Comparison of ENCODE assay signal across 15 cellular contexts in the genomic region with DNA sequence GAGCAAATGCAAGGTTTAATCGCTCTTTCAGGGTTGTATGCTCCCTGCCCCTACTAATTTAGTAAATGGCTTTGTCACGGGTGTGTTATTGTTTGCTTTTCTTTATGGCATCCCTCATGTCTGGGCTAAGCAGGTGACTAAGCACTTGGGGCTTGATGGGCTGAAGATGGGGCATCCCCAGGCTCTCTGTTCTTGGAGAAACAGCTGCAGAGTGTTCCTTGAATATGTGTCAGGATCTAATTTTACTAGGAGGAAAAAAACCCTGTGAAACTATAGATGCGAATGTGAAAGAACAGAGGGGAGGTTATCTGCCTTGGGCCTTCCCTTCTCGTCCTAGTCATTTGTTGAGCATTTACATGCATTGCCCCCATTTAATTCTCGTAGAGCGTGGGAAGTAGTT.
DNase-seq lines count a peak whose midpoint lies in the region; ATAC-seq and FAIRE-seq lines count a peak whose summit lies in the region.
"Had no signal": no experiment of that assay in that cellular context is flagged by ENCODE, and none has a peak within 500 bp of the region (broad histone marks: within the 10 kb centered on the region; RNA-seq: fewer than 3 reads in every experiment).

No MANE protein-coding gene starts in this region.

- H4K8ac ChIP-seq in mesenchymal stem cell (ENCODE audit: low read length), result no peak overlapping the region

- no peak overlapping the region for H3K14ac ChIP-seq in mesenchymal stem cell (ENCODE audit: low read length in 2 of 2)

- no peaks in the 10 kb centered on the region for H3K27me3 Mint-ChIP-seq in activated naive CD4-positive, alpha-beta T cell treated with anti-CD3 and anti-CD28 coated beads for 36 hours (ENCODE audit: low read depth)
- no peaks in the 10 kb centered on the region for H3K27me3 Mint-ChIP-seq in T-helper 17 cell

- no peak overlapping the region for H2AK5ac ChIP-seq in mesenchymal stem cell (ENCODE audit: low read length, severe bottlenecking)

- H3K4me3 ChIP-seq in small intestine (ENCODE audit: low read depth in 1 of 2, low read length in 2 of 2) (no peak overlapping the region), mesenchymal stem cell (ENCODE audit: insufficient read depth in 1 of 2, low read depth in 1 of 2, low read length in 2 of 2) (no peak overlapping the region)

- H3K4me1 Mint-ChIP-seq in activated naive CD4-positive, alpha-beta T cell treated with anti-CD3 and anti-CD28 coated beads for 36 hours (ENCODE audit: low read depth), result peaks cover 26% of the 10 kb centered on the region
- peaks cover 36% of the 10 kb centered on the region for H3K4me1 Mint-ChIP-seq in T-helper 17 cell

- no peaks in the 10 kb centered on the region for H3K9me3 ChIP-seq in T-helper 17 cell (ENCODE audit: control insufficient read depth, low read length, poor library complexity, severe bottlenecking)
- no peaks in the 10 kb centered on the region for H3K9me3 ChIP-seq in small intestine (ENCODE audit: control insufficient read depth, low read depth)
- H3K9me3 ChIP-seq in mesenchymal stem cell (ENCODE audit: control insufficient read depth, low read length), result no peaks in the 10 kb centered on the region
- H3K9me3 ChIP-seq: SK-N-SH had no signal

- no peak overlapping the region for H3K4me2 ChIP-seq in mesenchymal stem cell (ENCODE audit: low read length, poor library complexity, severe bottlenecking)
- H3K4me2 ChIP-seq: SK-N-SH had no signal

- CTCF ChIA-PET in activated naive CD4-positive, alpha-beta T cell treated with anti-CD3 and anti-CD28 coated beads for 36 hours (lab: Charles Lee), result interaction anchor here (0.8 kb wide), 1 partner anchor 605 kb away, joined by 3 read pairs; no protein-coding TSS in a partner anchor

- H2AFZ ChIP-seq in mesenchymal stem cell (ENCODE audit: low read depth, low read length), result no peak overlapping the region

- WGBS in small intestine, 3 donors, result 59 to 70% (median 67%) methylated on average over 6 of the region's 6 CpGs
- WGBS in mesenchymal stem cell, result 73% methylated on average over 5 of the region's 6 CpGs

- H3K4me1 ChIP-seq in small intestine (ENCODE audit: control insufficient read depth in 2 of 2, insufficient read depth in 1 of 2, low read depth in 1 of 2, low read length in 1 of 2) (peaks cover 0 to 3% of the 10 kb centered on the region in 2 donors), mesenchymal stem cell (ENCODE audit: control insufficient read depth, insufficient read depth, low read depth, low read length) (peaks cover 18% of the 10 kb centered on the region)

- no peak overlapping the region for H3K27ac Mint-ChIP-seq in activated naive CD4-positive, alpha-beta T cell treated with anti-CD3 and anti-CD28 coated beads for 36 hours
- peak overlapping the region; percentile 57 for H3K27ac Mint-ChIP-seq in T-helper 17 cell
- H3K27ac Mint-ChIP-seq: B cell; naive thymus-derived CD4-positive, alpha-beta T cell; progenitor cell of endocrine pancreas had no signal

- peak; percentile 23 for ATAC-seq in GM21619 (IDR thresholded peaks at IDR 0.05; ENCODE audit: unreplicated experiment)
- no peak for ATAC-seq in T-helper 17 cell
- ATAC-seq: naive thymus-derived CD4-positive, alpha-beta T cell had no signal

- H4K91ac ChIP-seq in mesenchymal stem cell (ENCODE audit: low read length), result no peak overlapping the region

- no peaks in the 10 kb centered on the region for H3K9me3 Mint-ChIP-seq in activated naive CD4-positive, alpha-beta T cell treated with anti-CD3 and anti-CD28 coated beads for 36 hours

- H3K18ac ChIP-seq in mesenchymal stem cell (ENCODE audit: low read depth in 1 of 2, low read length in 2 of 2), result no peak overlapping the region

- H3K27ac ChIP-seq in small intestine (ENCODE audit: low read depth in 1 of 2, low read length in 1 of 2), result no peak overlapping the region
- no peak overlapping the region for H3K27ac ChIP-seq in mesenchymal stem cell (ENCODE audit: low read length, poor library complexity, severe bottlenecking)

- no peak for FAIRE-seq in small intestine (lab: Jason Lieb, UNC)

- no peaks in the 10 kb centered on the region for H3K27me3 ChIP-seq in small intestine (ENCODE audit: control insufficient read depth in 2 of 2, insufficient read depth in 2 of 2, low read length in 2 of 2)
- H3K27me3 ChIP-seq in mesenchymal stem cell (ENCODE audit: control insufficient read depth in 1 of 2, insufficient read depth in 1 of 2, low read length in 2 of 2), result no peaks in the 10 kb centered on the region

- no peak overlapping the region for H3K4me3 Mint-ChIP-seq in activated naive CD4-positive, alpha-beta T cell treated with anti-CD3 and anti-CD28 coated beads for 36 hours
- no peak overlapping the region for H3K4me3 Mint-ChIP-seq in T-helper 17 cell
- H3K4me3 Mint-ChIP-seq: B cell; naive thymus-derived CD4-positive, alpha-beta T cell had no signal

- intact Hi-C loops in activated naive CD4-positive, alpha-beta T cell treated with anti-CD3 and anti-CD28 coated beads for 36 hours (cut with micrococcal nuclease), result loop anchor here (1.0 kb wide), 2 partner anchors 10 to 196 kb away; no protein-coding TSS in a partner anchor

- H3K36me3 Mint-ChIP-seq in activated naive CD4-positive, alpha-beta T cell treated with anti-CD3 and anti-CD28 coated beads for 36 hours (ENCODE audit: low read depth), result no peaks in the 10 kb centered on the region
- peaks cover 2% of the 10 kb centered on the region for H3K36me3 Mint-ChIP-seq in T-helper 17 cell (ENCODE audit: low read depth)

- no peak overlapping the region for H2BK120ac ChIP-seq in mesenchymal stem cell (ENCODE audit: low read depth, low read length)

- H3K36me3 ChIP-seq in small intestine (ENCODE audit: control insufficient read depth in 2 of 2, insufficient read depth in 2 of 2, low read length in 2 of 2) (no peaks in the 10 kb centered on the region), mesenchymal stem cell (ENCODE audit: control insufficient read depth in 1 of 2, insufficient read depth in 2 of 2, low read depth in 1 of 2, low read length in 2 of 2) (no peaks in the 10 kb centered on the region)

- H2BK5ac ChIP-seq in mesenchymal stem cell (ENCODE audit: low read depth, low read length, poor library complexity, severe bottlenecking), result no peak overlapping the region

- DNase-seq in activated naive CD4-positive, alpha-beta T cell treated with anti-CD3 and anti-CD28 coated beads for 36 hours, result peak; percentile 63
- no peak for DNase-seq in activated naive CD4-positive, alpha-beta T cell treated with anti-CD3 and anti-CD28 coated beads, Interleukin-2, amount 50 U/mL, for 16 hours
- DNase-seq in T-helper 17 cell (no peak), small intestine (peak; percentile 29), HCEC 1CT (no peak), mesenchymal stem cell (no peak)
- DNase-seq: central memory CD4-positive, alpha-beta T cell; effector CD4-positive, alpha-beta T cell; naive thymus-derived CD4-positive, alpha-beta T cell; NCI-H187; OCI-M1; SK-N-SH had no signal

- H3K4ac ChIP-seq in mesenchymal stem cell (ENCODE audit: low read depth in 1 of 2, low read length in 2 of 2), result no peak overlapping the region

- no peaks in the 10 kb centered on the region for H3K79me1 ChIP-seq in mesenchymal stem cell (replicated peaks; ENCODE audit: low read length, poor library complexity, severe bottlenecking)

- H2BK12ac ChIP-seq in mesenchymal stem cell (ENCODE audit: low read length in 2 of 2), result no peak overlapping the region

- H3K9ac ChIP-seq in mesenchymal stem cell (ENCODE audit: low read length), result no peak overlapping the region
- H3K9ac ChIP-seq: SK-N-SH had no signal

- no peak overlapping the region for H3K23ac ChIP-seq in mesenchymal stem cell (ENCODE audit: low read length in 2 of 2)

- no peak overlapping the region for H2BK15ac ChIP-seq in mesenchymal stem cell (ENCODE audit: low read depth, poor library complexity, severe bottlenecking)

Comparison
In these comparisons a context has a peak if more than half of its experiments do, and no peak if none do; other contexts are left out.
1. DNase-seq: peak in activated naive CD4-positive, alpha-beta T cell treated with anti-CD3 and anti-CD28 coated beads for 36 hours (single experiment) and small intestine (single experiment); none in activated naive CD4-positive, alpha-beta T cell treated with anti-CD3 and anti-CD28 coated beads, Interleukin-2, amount 50 U/mL, for 16 hours (single experiment), T-helper 17 cell (0 of 3), HCEC 1CT (single experiment) and mesenchymal stem cell (single experiment).